In the genomic region with DNA sequence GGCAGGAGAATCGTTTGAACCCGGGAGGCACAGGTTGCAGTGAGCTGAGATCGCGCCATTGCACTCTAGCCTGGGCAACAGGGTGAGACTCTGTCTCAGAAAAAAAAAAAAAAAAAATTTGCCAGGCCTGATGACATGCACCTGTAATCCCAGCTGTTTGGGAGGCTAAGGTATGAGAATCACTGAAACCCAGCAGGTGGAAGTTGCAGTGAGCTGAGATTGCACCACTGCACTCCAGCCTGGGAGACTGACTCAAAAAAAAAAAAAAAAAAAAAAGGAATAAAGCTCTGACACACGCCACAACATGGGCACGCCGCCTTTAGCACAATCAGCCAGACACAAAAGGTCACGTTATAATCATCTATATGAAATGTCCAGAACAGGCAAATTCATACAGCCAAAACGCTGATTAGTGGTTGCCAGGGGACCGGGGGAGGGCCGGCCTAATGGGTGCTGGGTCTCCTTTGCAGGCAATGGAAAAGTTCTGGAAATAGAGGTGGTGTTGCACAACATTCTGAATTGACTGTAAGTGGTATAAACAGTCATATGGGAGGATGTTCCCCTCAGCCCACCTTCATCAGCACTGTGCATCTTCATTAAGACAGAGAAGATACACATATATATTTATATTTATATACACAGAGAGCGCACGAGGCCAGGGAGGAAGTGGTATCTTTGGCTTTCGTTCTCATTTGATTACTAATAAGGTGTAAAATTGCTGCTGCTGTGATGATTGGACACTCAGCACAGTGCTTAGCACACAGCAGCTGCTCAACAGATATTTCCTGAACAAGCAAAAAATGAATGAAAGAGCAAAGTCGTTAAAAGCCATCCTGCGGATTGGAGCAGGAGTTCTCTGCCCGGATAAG, we compare ENCODE assay signal across 14 cellular contexts. TPM values are rescaled to one million over a fixed set of nuclear protein-coding genes. Genes with fewer than 3 reads are reported as not detected.
A peak's percentile ranks its signal among the peaks of the same experiment; 100 is the strongest.
DNase-seq lines count a peak whose midpoint lies in the region; ATAC-seq and TF ChIP-seq lines count a peak whose summit lies in the region.
"Had no signal": no experiment of that assay in that cellular context is flagged by ENCODE, and none has a peak within 500 bp of the region (broad histone marks: within the 10 kb centered on the region; RNA-seq: fewer than 3 reads in every experiment).

No MANE protein-coding gene starts in this region.

- H3K9me3 Mint-ChIP-seq in activated naive CD4-positive, alpha-beta T cell treated with anti-CD3 and anti-CD28 coated beads, Interleukin-2, amount 10 ng/mL, durations not matched to agents 7 days and 5 days = no peaks in the 10 kb centered on the region
- H3K9me3 Mint-ChIP-seq in stimulated activated memory B cell treated with anti-CD40 and anti-IgM and Interleukin-4, amounts not matched to agents 10 μg/mL and 1 μg/mL and 100 μg/mL, for 72 hours = no peaks in the 10 kb centered on the region
- H3K9me3 Mint-ChIP-seq in activated T-helper 1 cell treated with anti-CD3 and anti-CD28 coated beads, Interleukin-12 subunit alpha, Interleukin-12 subunit beta, Interleukin-2, Interleukin-4 antibody, amounts not matched to agents 30 ng/mL and 10 ng/mL and 1 ng/mL, durations not matched to agents 14 hours and 24 hours and 36 hours = no peaks in the 10 kb centered on the region

- H3K4me1 Mint-ChIP-seq in activated naive CD4-positive, alpha-beta T cell treated with anti-CD3 and anti-CD28 coated beads, Interleukin-2, amount 10 ng/mL, durations not matched to agents 7 days and 5 days = peaks cover 35% of the 10 kb centered on the region
- H3K4me1 Mint-ChIP-seq in stimulated activated memory B cell treated with anti-CD40 and anti-IgM and Interleukin-4, amounts not matched to agents 10 μg/mL and 1 μg/mL and 100 μg/mL, for 72 hours = peaks cover 53% of the 10 kb centered on the region
- H3K4me1 Mint-ChIP-seq in activated T-helper 1 cell treated with anti-CD3 and anti-CD28 coated beads, Interleukin-12 subunit alpha, Interleukin-12 subunit beta, Interleukin-2, Interleukin-4 antibody, amounts not matched to agents 30 ng/mL and 10 ng/mL and 1 ng/mL, durations not matched to agents 14 hours and 24 hours and 36 hours (ENCODE audit: low read depth) = peaks cover 35% of the 10 kb centered on the region

- H3K36me3 ChIP-seq in Peyer's patch = peaks cover 0 to 32% (median 0%) of the 10 kb centered on the region in 3 donors
- H3K36me3 ChIP-seq: breast epithelium had no signal

- H3K27me3 ChIP-seq in Peyer's patch = no peaks in the 10 kb centered on the region
- H3K27me3 ChIP-seq: breast epithelium, vagina had no signal

- H3K27ac Mint-ChIP-seq in activated naive CD4-positive, alpha-beta T cell treated with anti-CD3 and anti-CD28 coated beads, Interleukin-2, amount 10 ng/mL, durations not matched to agents 7 days and 5 days = peak overlapping the region; percentile 83
- H3K27ac Mint-ChIP-seq in stimulated activated memory B cell treated with anti-CD40 and anti-IgM and Interleukin-4, amounts not matched to agents 10 μg/mL and 1 μg/mL and 100 μg/mL, for 72 hours = peak overlapping the region; percentile 85
- H3K27ac Mint-ChIP-seq in activated T-helper 1 cell treated with anti-CD3 and anti-CD28 coated beads, Interleukin-12 subunit alpha, Interleukin-12 subunit beta, Interleukin-2, Interleukin-4 antibody, amounts not matched to agents 30 ng/mL and 10 ng/mL and 1 ng/mL, durations not matched to agents 14 hours and 24 hours and 36 hours = no peak overlapping the region

- no peak for TF ChIP-seq POLR2A in Peyer's patch (IDR thresholded peaks at IDR 0.05)

- no peaks in the 10 kb centered on the region for H3K27me3 Mint-ChIP-seq in activated naive CD4-positive, alpha-beta T cell treated with anti-CD3 and anti-CD28 coated beads, Interleukin-2, amount 10 ng/mL, durations not matched to agents 7 days and 5 days
- no peaks in the 10 kb centered on the region for H3K27me3 Mint-ChIP-seq in stimulated activated memory B cell treated with anti-CD40 and anti-IgM and Interleukin-4, amounts not matched to agents 10 μg/mL and 1 μg/mL and 100 μg/mL, for 72 hours
- no peaks in the 10 kb centered on the region for H3K27me3 Mint-ChIP-seq in activated T-helper 1 cell treated with anti-CD3 and anti-CD28 coated beads, Interleukin-12 subunit alpha, Interleukin-12 subunit beta, Interleukin-2, Interleukin-4 antibody, amounts not matched to agents 30 ng/mL and 10 ng/mL and 1 ng/mL, durations not matched to agents 14 hours and 24 hours and 36 hours (ENCODE audit: insufficient read depth)

- no peak for TF ChIP-seq CTCF in Peyer's patch (IDR thresholded peaks at IDR 0.05)

- H3K36me3 Mint-ChIP-seq in activated naive CD4-positive, alpha-beta T cell treated with anti-CD3 and anti-CD28 coated beads, Interleukin-2, amount 10 ng/mL, durations not matched to agents 7 days and 5 days = peaks cover 18% of the 10 kb centered on the region
- H3K36me3 Mint-ChIP-seq in stimulated activated memory B cell treated with anti-CD40 and anti-IgM and Interleukin-4, amounts not matched to agents 10 μg/mL and 1 μg/mL and 100 μg/mL, for 72 hours = peaks cover 38% of the 10 kb centered on the region
- peaks cover 21% of the 10 kb centered on the region for H3K36me3 Mint-ChIP-seq in activated T-helper 1 cell treated with anti-CD3 and anti-CD28 coated beads, Interleukin-12 subunit alpha, Interleukin-12 subunit beta, Interleukin-2, Interleukin-4 antibody, amounts not matched to agents 30 ng/mL and 10 ng/mL and 1 ng/mL, durations not matched to agents 14 hours and 24 hours and 36 hours (ENCODE audit: low read depth)

- no peak overlapping the region for H3K4me3 ChIP-seq in Peyer's patch
- H3K4me3 ChIP-seq: breast epithelium, vagina had no signal

- H3K4me3 Mint-ChIP-seq in activated naive CD4-positive, alpha-beta T cell treated with anti-CD3 and anti-CD28 coated beads, Interleukin-2, amount 10 ng/mL, durations not matched to agents 7 days and 5 days = no peak overlapping the region
- H3K4me3 Mint-ChIP-seq in stimulated activated memory B cell treated with anti-CD40 and anti-IgM and Interleukin-4, amounts not matched to agents 10 μg/mL and 1 μg/mL and 100 μg/mL, for 72 hours = peak overlapping the region; percentile 49
- no peak overlapping the region for H3K4me3 Mint-ChIP-seq in activated T-helper 1 cell treated with anti-CD3 and anti-CD28 coated beads, Interleukin-12 subunit alpha, Interleukin-12 subunit beta, Interleukin-2, Interleukin-4 antibody, amounts not matched to agents 30 ng/mL and 10 ng/mL and 1 ng/mL, durations not matched to agents 14 hours and 24 hours and 36 hours

- H3K9me3 ChIP-seq in Peyer's patch = no peaks in the 10 kb centered on the region
- H3K9me3 ChIP-seq: breast epithelium, vagina had no signal

- peaks cover 4 to 32% (median 21%) of the 10 kb centered on the region in 4 donors for H3K4me1 ChIP-seq in Peyer's patch
- H3K4me1 ChIP-seq: breast epithelium had no signal

- no peak for DNase-seq in activated naive CD4-positive, alpha-beta T cell treated with anti-CD3 and anti-CD28 coated beads, Interleukin-2, amount 10 ng/mL, durations not matched to agents 7 days and 5 days
- no peak for DNase-seq in activated naive CD4-positive, alpha-beta T cell treated with Interleukin-2 at 50 U/mL for 16 hours
- peak in 2 of 3 donors; percentile 54 to 61 for DNase-seq in Peyer's patch
- DNase-seq in activated T-helper 1 cell treated with anti-CD3 and anti-CD28 coated beads, Interleukin-12 subunit alpha, Interleukin-12 subunit beta, Interleukin-2, Interleukin-4 antibody, amounts not matched to agents 30 ng/mL and 10 ng/mL and 1 ng/mL, durations not matched to agents 14 hours and 24 hours and 36 hours (ENCODE audit: low spot score) = no peak
- DNase-seq in activated CD4-positive, alpha-beta T cell treated with anti-CD3 and anti-CD28 coated beads for 1 hour = no peak
- DNase-seq in NCI-H187 treated with DMSO at 0.1 percent for 48 hours (lab: John Stamatoyannopoulos, UW) = no peak
- DNase-seq: activated CD4-positive, CD25-positive, alpha-beta regulatory T cell treated with anti-CD3 and anti-CD28 coated beads, Interleukin-2, amount 50 U/mL, for 72 hours; glutamatergic neuron; NCI-H524; stimulated activated CD4-positive, alpha-beta T cell treated with anti-CD3 and anti-CD28 coated beads, Interleukin-4, amount 100 ng/mL, for 1 hour had no signal

- ATAC-seq in HG02759 (IDR thresholded peaks at IDR 0.05; ENCODE audit: unreplicated experiment) = peak; percentile 48
- peak; percentile 80 for ATAC-seq in stimulated activated memory B cell treated with anti-CD40 and anti-IgM and Interleukin-4, amounts not matched to agents 10 μg/mL and 1 μg/mL and 100 μg/mL, for 72 hours

- CTCF ChIA-PET in activated naive CD4-positive, alpha-beta T cell treated with anti-CD3 and anti-CD28 coated beads, Interleukin-2, amount 10 ng/mL, durations not matched to agents 7 days and 5 days (lab: Charles Lee) = interaction anchor here (1.0 to 1.2 kb wide), 2 partner anchors 13 to 15 kb away, joined by 3 to 5 read pairs; no protein-coding TSS in a partner anchor

- intact Hi-C loops in activated T-helper 1 cell treated with anti-CD3 and anti-CD28 coated beads, Interleukin-12 subunit alpha, Interleukin-12 subunit beta, Interleukin-2, Interleukin-4 antibody, amounts not matched to agents 30 ng/mL and 10 ng/mL and 1 ng/mL, durations not matched to agents 14 hours and 24 hours and 36 hours (cut with micrococcal nuclease) = no loop called here

- H3K27ac ChIP-seq in Peyer's patch = peak overlapping the region; percentile 36 to 68 (median 60)
- H3K27ac ChIP-seq: breast epithelium, vagina had no signal

RNA-seq across cellular contexts. Expression of gene HSPBP1, which starts 3.8 kb away (rescaled TPM):
- 10 to 100 TPM; 14.4 to 38.0 (median 25.6) TPM for total RNA-seq in Peyer's patch
- total RNA-seq in activated T-helper 1 cell treated with anti-CD3 and anti-CD28 coated beads, Interleukin-12 subunit alpha, Interleukin-12 subunit beta, Interleukin-2, Interleukin-4 antibody, amounts not matched to agents 30 ng/mL and 10 ng/mL and 1 ng/mL, durations not matched to agents 14 hours and 24 hours and 36 hours = 66.4 and 69.6 TPM in 2 replicates

RNA-seq across cellular contexts. Expression of gene BRSK1, which starts 7.7 kb away (rescaled TPM):
- total RNA-seq in Peyer's patch = 1 to 10 TPM in 3 of 4 donors, under 1 TPM in 1; 0.35 to 6.6 (median 3.0) TPM
- total RNA-seq in activated T-helper 1 cell treated with anti-CD3 and anti-CD28 coated beads, Interleukin-12 subunit alpha, Interleukin-12 subunit beta, Interleukin-2, Interleukin-4 antibody, amounts not matched to agents 30 ng/mL and 10 ng/mL and 1 ng/mL, durations not matched to agents 14 hours and 24 hours and 36 hours = 7.8 and 8.4 TPM in 2 replicates

RNA-seq across cellular contexts. Expression of gene PPP6R1, which starts 17.3 kb away (rescaled TPM):
- total RNA-seq in Peyer's patch = 100 to 1,000 TPM in 2 of 4 donors, 10 to 100 TPM in 2; 71.2 to 123 (median 94.8) TPM
- total RNA-seq in activated T-helper 1 cell treated with anti-CD3 and anti-CD28 coated beads, Interleukin-12 subunit alpha, Interleukin-12 subunit beta, Interleukin-2, Interleukin-4 antibody, amounts not matched to agents 30 ng/mL and 10 ng/mL and 1 ng/mL, durations not matched to agents 14 hours and 24 hours and 36 hours = 200 and 202 TPM in 2 replicates

RNA-seq across cellular contexts. Expression of gene TMEM86B, which starts 47.5 kb away (rescaled TPM):
- total RNA-seq in Peyer's patch = 10 to 100 TPM in 3 of 4 donors, 1 to 10 TPM in 1; 9.1 to 39.8 (median 15.1) TPM
- 7.7 and 8.3 TPM in 2 replicates for total RNA-seq in activated T-helper 1 cell treated with anti-CD3 and anti-CD28 coated beads, Interleukin-12 subunit alpha, Interleukin-12 subunit beta, Interleukin-2, Interleukin-4 antibody, amounts not matched to agents 30 ng/mL and 10 ng/mL and 1 ng/mL, durations not matched to agents 14 hours and 24 hours and 36 hours

RNA-seq across cellular contexts. Expression of gene TMEM150B, which starts 49.1 kb away (rescaled TPM):
- total RNA-seq in Peyer's patch = 100 to 1,000 TPM in 3 of 4 donors, 10 to 100 TPM in 1; 26.4 to 235 (median 199) TPM
- 0.71 TPM in 1 of 2 replicates, not detected in the other for total RNA-seq in activated T-helper 1 cell treated with anti-CD3 and anti-CD28 coated beads, Interleukin-12 subunit alpha, Interleukin-12 subunit beta, Interleukin-2, Interleukin-4 antibody, amounts not matched to agents 30 ng/mL and 10 ng/mL and 1 ng/mL, durations not matched to agents 14 hours and 24 hours and 36 hours
- total RNA-seq: vagina had no signal

Comparison
In these comparisons a context has a peak if more than half of its experiments do, and no peak if none do; other contexts are left out.
1. DNase-seq: peak in Peyer's patch (2 of 3); none in activated naive CD4-positive, alpha-beta T cell treated with anti-CD3 and anti-CD28 coated beads, Interleukin-2, amount 10 ng/mL, durations not matched to agents 7 days and 5 days (single experiment), activated naive CD4-positive, alpha-beta T cell treated with Interleukin-2 at 50 U/mL for 16 hours (single experiment), activated T-helper 1 cell treated with anti-CD3 and anti-CD28 coated beads, Interleukin-12 subunit alpha, Interleukin-12 subunit beta, Interleukin-2, Interleukin-4 antibody, amounts not matched to agents 30 ng/mL and 10 ng/mL and 1 ng/mL, durations not matched to agents 14 hours and 24 hours and 36 hours (single experiment), activated CD4-positive, alpha-beta T cell treated with anti-CD3 and anti-CD28 coated beads for 1 hour (single experiment) and NCI-H187 treated with DMSO at 0.1 percent for 48 hours (single experiment).